Comparison of ENCODE assay signal across 9 cellular contexts in the genomic region with DNA sequence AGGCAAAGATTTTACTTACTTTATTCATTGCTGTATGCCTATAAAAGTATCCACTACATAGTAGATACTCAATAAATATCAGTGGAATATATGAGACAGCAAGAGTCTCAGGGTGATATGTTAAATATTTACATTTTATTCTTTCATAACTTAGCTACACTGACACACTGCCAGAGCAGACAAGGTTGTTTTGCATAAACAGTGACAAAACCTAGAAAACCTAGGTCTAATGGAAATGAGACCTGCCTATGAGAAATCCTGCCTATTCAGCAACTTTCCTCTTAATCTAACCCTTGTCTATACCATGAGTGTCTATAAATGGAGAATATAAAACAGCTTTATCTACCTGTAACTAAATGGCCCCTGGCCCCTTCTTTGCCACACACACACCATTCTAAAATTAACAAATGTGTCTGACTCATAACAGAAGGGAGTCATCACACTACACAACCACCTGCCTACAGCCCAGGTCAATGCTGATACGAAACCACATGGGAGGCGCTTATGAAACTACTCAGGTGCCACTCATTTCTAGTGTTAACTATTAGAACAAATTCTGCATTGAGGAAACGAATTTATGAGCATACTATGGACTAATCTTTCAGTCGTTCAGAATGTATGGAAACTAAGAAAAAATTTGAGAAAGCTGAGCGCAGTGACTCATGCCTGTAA.
A peak's percentile ranks its signal among the peaks of the same experiment; 100 is the strongest.
DNase-seq lines count a peak whose midpoint lies in the region; ATAC-seq lines count a peak whose summit lies in the region.
"Had no signal": no experiment of that assay in that cellular context is flagged by ENCODE, and none has a peak within 500 bp of the region (broad histone marks: within the 10 kb centered on the region; RNA-seq: fewer than 3 reads in every experiment).

No MANE protein-coding gene starts in this region.

- H3K27me3 Mint-ChIP-seq in activated T-helper 17 cell treated with anti-CD3 and anti-CD28 coated beads, Interleukin-2, amount 50 U/mL, for 72 hours = no peaks in the 10 kb centered on the region
- no peaks in the 10 kb centered on the region for H3K27me3 Mint-ChIP-seq in stimulated activated naive CD8-positive, alpha-beta T cell treated with anti-CD3 and anti-CD28 coated beads, Interleukin-15, Interleukin-2, amounts not matched to agents 100 ng/mL and 50 ng/mL, for 24 hours
- H3K27me3 Mint-ChIP-seq: B cell had no signal

- peaks cover 79% of the 10 kb centered on the region for H3K36me3 Mint-ChIP-seq in activated T-helper 17 cell treated with anti-CD3 and anti-CD28 coated beads, Interleukin-2, amount 50 U/mL, for 72 hours (ENCODE audit: low read depth)
- H3K36me3 Mint-ChIP-seq in stimulated activated naive CD8-positive, alpha-beta T cell treated with anti-CD3 and anti-CD28 coated beads, Interleukin-15, Interleukin-2, amounts not matched to agents 100 ng/mL and 50 ng/mL, for 24 hours (ENCODE audit: low read depth) = peaks cover 51% of the 10 kb centered on the region

- peak; percentile 95 for ATAC-seq in HG03045 (IDR thresholded peaks at IDR 0.05; ENCODE audit: unreplicated experiment)
- ATAC-seq in activated T-helper 17 cell treated with anti-CD3 and anti-CD28 coated beads, Interleukin-2, amount 50 U/mL, for 72 hours (replicated peaks) = peak; percentile 100

- H3K27ac Mint-ChIP-seq in activated T-helper 17 cell treated with anti-CD3 and anti-CD28 coated beads, Interleukin-2, amount 50 U/mL, for 72 hours = peak overlapping the region; percentile 11
- peak overlapping the region; percentile 57 for H3K27ac Mint-ChIP-seq in stimulated activated naive CD8-positive, alpha-beta T cell treated with anti-CD3 and anti-CD28 coated beads, Interleukin-15, Interleukin-2, amounts not matched to agents 100 ng/mL and 50 ng/mL, for 24 hours
- H3K27ac Mint-ChIP-seq: B cell had no signal

- peak; percentile 53 for DNase-seq in activated naive CD4-positive, alpha-beta T cell treated with Interleukin-2 at 50 U/mL for 16 hours
- DNase-seq in activated naive CD4-positive, alpha-beta T cell (lab: John Stamatoyannopoulos, UW) = no peak
- DNase-seq in substantia nigra (lab: John Stamatoyannopoulos, UW) = no peak
- no peak for DNase-seq in NCI-H1436 (lab: John Stamatoyannopoulos, UW)
- DNase-seq in DMS153 treated with DMSO at 0.1 percent for 48 hours (lab: John Stamatoyannopoulos, UW; ENCODE audit: unreplicated experiment) = no peak

- H3K27ac ChIP-seq in substantia nigra (ENCODE audit: low read depth, low read length, poor library complexity, severe bottlenecking) = no peak overlapping the region

- H3K9me3 Mint-ChIP-seq in activated T-helper 17 cell treated with anti-CD3 and anti-CD28 coated beads, Interleukin-2, amount 50 U/mL, for 72 hours = no peaks in the 10 kb centered on the region
- no peaks in the 10 kb centered on the region for H3K9me3 Mint-ChIP-seq in stimulated activated naive CD8-positive, alpha-beta T cell treated with anti-CD3 and anti-CD28 coated beads, Interleukin-15, Interleukin-2, amounts not matched to agents 100 ng/mL and 50 ng/mL, for 24 hours

- H3K4me1 Mint-ChIP-seq in activated T-helper 17 cell treated with anti-CD3 and anti-CD28 coated beads, Interleukin-2, amount 50 U/mL, for 72 hours = peaks cover 16% of the 10 kb centered on the region
- peaks cover 16% of the 10 kb centered on the region for H3K4me1 Mint-ChIP-seq in stimulated activated naive CD8-positive, alpha-beta T cell treated with anti-CD3 and anti-CD28 coated beads, Interleukin-15, Interleukin-2, amounts not matched to agents 100 ng/mL and 50 ng/mL, for 24 hours (ENCODE audit: low read depth)

- H3K4me3 Mint-ChIP-seq in activated T-helper 17 cell treated with anti-CD3 and anti-CD28 coated beads, Interleukin-2, amount 50 U/mL, for 72 hours = peak overlapping the region; percentile 46
- H3K4me3 Mint-ChIP-seq in stimulated activated naive CD8-positive, alpha-beta T cell treated with anti-CD3 and anti-CD28 coated beads, Interleukin-15, Interleukin-2, amounts not matched to agents 100 ng/mL and 50 ng/mL, for 24 hours = no peak overlapping the region
- H3K4me3 Mint-ChIP-seq: B cell had no signal
